In genomic region chr7:4739528-4739992, GRCh38 we compare ENCODE assay signal across 8 cellular contexts.
DNase-seq lines count a peak whose midpoint lies in the region; ATAC-seq and FAIRE-seq lines count a peak whose summit lies in the region.

No MANE protein-coding gene starts in this region.

- DNase-seq in DMS53 (lab: John Stamatoyannopoulos, UW) (peak; percentile 92), RCC 7860 (ENCODE audit: low spot score) (peak; percentile 78), astrocyte of the hippocampus (ENCODE audit: low read depth, low spot score) (peak; percentile 39), kidney glomerular epithelial cell (lab: John Stamatoyannopoulos, UW) (peak; percentile 39), AG20443 (ENCODE audit: low spot score) (no peak)
- no peak for DNase-seq in stimulated activated effector memory CD8-positive, alpha-beta T cell treated with anti-CD3 and anti-CD28 coated beads, Interleukin-12 subunit alpha, Interleukin-12 subunit beta, amount 100 ng/mL, for 72 hours (ENCODE audit: low spot score in 2 of 2)

- peak; percentile 52 for FAIRE-seq in RCC 7860 (lab: Jason Lieb, UNC)

- ATAC-seq in stimulated activated effector memory CD8-positive, alpha-beta T cell treated with anti-CD3 and anti-CD28 coated beads, Interleukin-12 subunit alpha, Interleukin-12 subunit beta, amount 100 ng/mL, for 72 hours: peak; percentile 55
- ATAC-seq in HG02763 (IDR thresholded peaks at IDR 0.05; ENCODE audit: unreplicated experiment): no peak
- ATAC-seq in GM19395 (IDR thresholded peaks at IDR 0.05; ENCODE audit: unreplicated experiment): no peak

- H3K4me3 Mint-ChIP-seq in stimulated activated effector memory CD8-positive, alpha-beta T cell treated with anti-CD3 and anti-CD28 coated beads, Interleukin-12 subunit alpha, Interleukin-12 subunit beta, amount 100 ng/mL, for 72 hours: peak overlapping the region; percentile 61

- H3K4me1 Mint-ChIP-seq in stimulated activated effector memory CD8-positive, alpha-beta T cell treated with anti-CD3 and anti-CD28 coated beads, Interleukin-12 subunit alpha, Interleukin-12 subunit beta, amount 100 ng/mL, for 72 hours: peaks cover 36% of the 10 kb centered on the region

- peak overlapping the region; percentile 63 for H3K27ac Mint-ChIP-seq in stimulated activated effector memory CD8-positive, alpha-beta T cell treated with anti-CD3 and anti-CD28 coated beads, Interleukin-12 subunit alpha, Interleukin-12 subunit beta, amount 100 ng/mL, for 72 hours

- no peaks in the 10 kb centered on the region for H3K9me3 Mint-ChIP-seq in stimulated activated effector memory CD8-positive, alpha-beta T cell treated with anti-CD3 and anti-CD28 coated beads, Interleukin-12 subunit alpha, Interleukin-12 subunit beta, amount 100 ng/mL, for 72 hours

- peaks cover 44% of the 10 kb centered on the region for H3K36me3 Mint-ChIP-seq in stimulated activated effector memory CD8-positive, alpha-beta T cell treated with anti-CD3 and anti-CD28 coated beads, Interleukin-12 subunit alpha, Interleukin-12 subunit beta, amount 100 ng/mL, for 72 hours

Comparison
In these comparisons a context has a peak if more than half of its experiments do, and no peak if none do; other contexts are left out.
1. DNase-seq: peak in DMS53 (single experiment), RCC 7860 (single experiment), astrocyte of the hippocampus (single experiment) and kidney glomerular epithelial cell (single experiment); none in stimulated activated effector memory CD8-positive, alpha-beta T cell treated with anti-CD3 and anti-CD28 coated beads, Interleukin-12 subunit alpha, Interleukin-12 subunit beta, amount 100 ng/mL, for 72 hours (0 of 2) and AG20443 (single experiment).